In genomic region chr11:107928046-107928766, GRCh38 we compare ENCODE assay signal across 8 cellular contexts. TPM values are rescaled to one million over a fixed set of nuclear protein-coding genes. Genes with fewer than 3 reads are reported as not detected.
DNase-seq lines count a peak whose midpoint lies in the region; ATAC-seq and TF ChIP-seq lines count a peak whose summit lies in the region.

TSS of gene RAB39A (plus strand) at chr11:107928448. CDS start at chr11:107928569, 121 bp downstream.

- TF ChIP-seq CTCF in dorsolateral prefrontal cortex (IDR thresholded peaks at IDR 0.05 in 54 of 56, conservative IDR thresholded peaks at IDR 0.05 in 2 of 56; ENCODE audit: low read depth in 1 of 56, partially characterized antibody in 56 of 56) (peak in 7 of 56 donors; percentile 4 to 20 (median 14)), right lobe of liver (IDR thresholded peaks at IDR 0.05) (no peak)

- H3K4me3 ChIP-seq in dorsolateral prefrontal cortex (peak within 1 kb of the TSS; percentile 23 to 83 (median 72)), right lobe of liver (peak within 1 kb of the TSS; percentile 29 to 43 (median 35))

- ATAC-seq in GM19324 (IDR thresholded peaks at IDR 0.05; ENCODE audit: low FRiP score, unreplicated experiment) (peak; percentile 95), HG03457 (IDR thresholded peaks at IDR 0.05; ENCODE audit: unreplicated experiment) (peak; percentile 96), right lobe of liver (peak; percentile 91 to 96 (median 94))

- peak within 1 kb of the TSS in 44 of 59 donors; percentile 3 to 86 (median 66) for H3K27ac ChIP-seq in dorsolateral prefrontal cortex
- H3K27ac ChIP-seq in right lobe of liver: peak within 1 kb of the TSS in 1 of 3 donors; percentile 33

- TF ChIP-seq POLR2A in right lobe of liver (IDR thresholded peaks at IDR 0.05): no peak

- H3K36me3 ChIP-seq in right lobe of liver: no peaks in the 10 kb centered on the region

- DNase-seq in Ammon's horn (ENCODE audit: low spot score) (peak; percentile 97), NCI-H526 (lab: John Stamatoyannopoulos, UW) (peak; percentile 100), dorsolateral prefrontal cortex (peak; percentile 57 to 96 (median 89)), right lobe of liver (peak; percentile 64 to 87 (median 81))
- DNase-seq in activated CD4-positive, alpha-beta T cell treated with anti-CD3 and anti-CD28 coated beads, Interleukin-2, amount 50 U/mL, for 24 hours (ENCODE audit: low read depth in 1 of 2, low spot score in 1 of 2): peak; percentile 33 to 34
- peak; percentile 55 for DNase-seq in stimulated activated CD4-positive, alpha-beta T cell treated with anti-CD3 and anti-CD28 coated beads, Interleukin-4, amount 100 ng/mL, for 1 hour

- H3K27me3 ChIP-seq in dorsolateral prefrontal cortex (no peaks in the 10 kb centered on the region), right lobe of liver (peaks cover 0 to 9% of the 10 kb centered on the region in 2 donors)

- peaks cover 0 to 7% (median 0%) of the 10 kb centered on the region in 4 donors for H3K4me1 ChIP-seq in right lobe of liver

- intact Hi-C loops in dorsolateral prefrontal cortex (cut with DNase I): no loop called here
- intact Hi-C loops in right lobe of liver (cut with DNase I): no loop called here

- WGBS in right lobe of liver (ENCODE audit: insufficient coverage, low coverage, low lambda C conversion rate, missing lambda C conversion rate): 5% methylated on average over 11 of the region's 61 CpGs

- no peaks in the 10 kb centered on the region for H3K9me3 ChIP-seq in right lobe of liver

RNA-seq across cellular contexts. Expression of gene RAB39A, which starts in this region (rescaled TPM):
- 10 to 100 TPM in 14 of 120 experiments, 1 to 10 TPM in 106; 2.1 to 19.0 (median 5.7) TPM for total RNA-seq in dorsolateral prefrontal cortex
- 1 to 10 TPM in 2 of 6 experiments, under 1 TPM in 3, not detected in 1; 0.42 to 1.2 (median 0.72) TPM for total RNA-seq in right lobe of liver

Comparison
In these comparisons a context has a peak if more than half of its experiments do, and no peak if none do; other contexts are left out.
1. DNase-seq: peak in every context shown above with its lines; median percentile 100 in NCI-H526; 97 in Ammon's horn; 89 in dorsolateral prefrontal cortex; 81 in right lobe of liver; 55 in stimulated activated CD4-positive, alpha-beta T cell treated with anti-CD3 and anti-CD28 coated beads, Interleukin-4, amount 100 ng/mL, for 1 hour; 34 in activated CD4-positive, alpha-beta T cell treated with anti-CD3 and anti-CD28 coated beads, Interleukin-2, amount 50 U/mL, for 24 hours.